ENCODE assay signal across 9 cellular contexts in genomic region chr11:90476442-90477007, GRCh38.
A peak's percentile ranks its signal among the peaks of the same experiment; 100 is the strongest.
DNase-seq lines count a peak whose midpoint lies in the region; ATAC-seq and TF ChIP-seq lines count a peak whose summit lies in the region.
"Had no signal": no experiment of that assay in that cellular context is flagged by ENCODE, and none has a peak within 500 bp of the region (broad histone marks: within the 10 kb centered on the region; RNA-seq: fewer than 3 reads in every experiment).

No MANE protein-coding gene starts in this region.

- POLR2A ChIA-PET in WTC11 (lab: Charles Lee) = no interaction called here

- H3K27ac ChIP-seq in testis = no peak overlapping the region

- H3K36me3 ChIP-seq in MG63 (no peaks in the 10 kb centered on the region), testis (ENCODE audit: low read depth, missing control alignments) (no peaks in the 10 kb centered on the region)

- H3K27me3 ChIP-seq in MG63 (no peaks in the 10 kb centered on the region), testis (no peaks in the 10 kb centered on the region)

- ATAC-seq in GM19351 (IDR thresholded peaks at IDR 0.05; ENCODE audit: unreplicated experiment) = peak; percentile 78
- peak; percentile 58 for ATAC-seq in WTC11

- 54 to 61% methylated on average over 2 of the region's 2 CpGs for WGBS in testis, 2 donors

- H3K9me3 Mint-ChIP-seq in WTC11 = no peaks in the 10 kb centered on the region
- H3K9me3 Mint-ChIP-seq: stimulated activated naive CD8-positive, alpha-beta T cell treated with anti-CD3 and anti-CD28 coated beads, Interleukin-15, Interleukin-2, amounts not matched to agents 100 ng/mL and 50 ng/mL, for 24 hours had no signal

- no peak overlapping the region for H3K4me3 ChIP-seq in MG63
- H3K4me3 ChIP-seq in testis = no peak overlapping the region

- no peaks in the 10 kb centered on the region for H3K4me1 ChIP-seq in testis

- CTCF ChIA-PET in WTC11 (lab: Charles Lee) = no interaction called here

- DNase-seq in DMS53 treated with DMSO at 0.1 percent for 48 hours (lab: John Stamatoyannopoulos, UW; ENCODE audit: unreplicated experiment) (peak; percentile 57), MG63 (peak; percentile 5), WTC11 (ENCODE audit: low spot score) (peak; percentile 50), iPS-NIHi11 (ENCODE audit: low spot score) (peak; percentile 13), testis (peak; percentile 62), AG08395 (ENCODE audit: low spot score) (no peak), occipital lobe (lab: John Stamatoyannopoulos, UW) (no peak)

- TF ChIP-seq CTCF in WTC11 (IDR thresholded peaks at IDR 0.05) (peak; percentile 38; the same call in 1 of the 2 replicates), testis (IDR thresholded peaks at IDR 0.05) (peak in 2 of 3 experiments; percentile 30 to 55)

- no peak for TF ChIP-seq POLR2A in testis (IDR thresholded peaks at IDR 0.05)

- intact Hi-C loops in testis (cut with DNase I; ENCODE audit: low total_unique reads) = no loop called here

- no peaks in the 10 kb centered on the region for H3K36me3 Mint-ChIP-seq in WTC11

- no peaks in the 10 kb centered on the region for H3K27me3 Mint-ChIP-seq in WTC11 (ENCODE audit: low read depth)
- H3K27me3 Mint-ChIP-seq: stimulated activated naive CD8-positive, alpha-beta T cell treated with anti-CD3 and anti-CD28 coated beads, Interleukin-15, Interleukin-2, amounts not matched to agents 100 ng/mL and 50 ng/mL, for 24 hours had no signal

- 0 out of 2 replicates have a peak, but pooled peaks cover 4% of the 10 kb centered on the region for H3K4me1 Mint-ChIP-seq in WTC11

- H3K4me3 Mint-ChIP-seq in WTC11 = no peak overlapping the region
- H3K4me3 Mint-ChIP-seq: stimulated activated naive CD8-positive, alpha-beta T cell treated with anti-CD3 and anti-CD28 coated beads, Interleukin-15, Interleukin-2, amounts not matched to agents 100 ng/mL and 50 ng/mL, for 24 hours had no signal

- no peak overlapping the region for H3K27ac Mint-ChIP-seq in WTC11
- H3K27ac Mint-ChIP-seq: stimulated activated naive CD8-positive, alpha-beta T cell treated with anti-CD3 and anti-CD28 coated beads, Interleukin-15, Interleukin-2, amounts not matched to agents 100 ng/mL and 50 ng/mL, for 24 hours had no signal

- H3K9me3 ChIP-seq in MG63 (no peaks in the 10 kb centered on the region), testis (no peaks in the 10 kb centered on the region)

TF ChIP-seq in WTC11, 78 proteins besides CTCF, POLR2A, EP300 and RAD21:
- no peak for TF ChIP-seq TCF7 (CRISPR knock-in tag; IDR thresholded peaks at IDR 0.05; ENCODE audit: low read depth)
- no peak for TF ChIP-seq HMGXB4 (CRISPR knock-in tag; IDR thresholded peaks at IDR 0.05)
- no peak for TF ChIP-seq TEAD1 (CRISPR knock-in tag; IDR thresholded peaks at IDR 0.05)
- no peak for TF ChIP-seq ATF1 (CRISPR knock-in tag; IDR thresholded peaks at IDR 0.05)
- TF ChIP-seq JAZF1 (CRISPR knock-in tag; IDR thresholded peaks at IDR 0.05) = no peak
- TF ChIP-seq NFYB (CRISPR knock-in tag; conservative IDR thresholded peaks at IDR 0.05; ENCODE audit: low read depth) = no peak
- TF ChIP-seq ZNF416 (CRISPR knock-in tag; IDR thresholded peaks at IDR 0.05) = no peak
- TF ChIP-seq CDX4 (CRISPR knock-in tag; IDR thresholded peaks at IDR 0.05; ENCODE audit: borderline replicate concordance) = no peak
- no peak for TF ChIP-seq CREB1 (CRISPR knock-in tag; IDR thresholded peaks at IDR 0.05)
- TF ChIP-seq ZBTB21 (CRISPR knock-in tag; IDR thresholded peaks at IDR 0.05; ENCODE audit: borderline replicate concordance) = no peak
- no peak for TF ChIP-seq TP53 (CRISPR knock-in tag; IDR thresholded peaks at IDR 0.05)
- no peak for TF ChIP-seq ZNF425 (CRISPR knock-in tag; conservative IDR thresholded peaks at IDR 0.05)
- TF ChIP-seq ZMAT4 (CRISPR knock-in tag; IDR thresholded peaks at IDR 0.05) = no peak

Comparison
In these comparisons a context has a peak if more than half of its experiments do, and no peak if none do; other contexts are left out.
1. DNase-seq: peak in DMS53 treated with DMSO at 0.1 percent for 48 hours (single experiment), MG63 (single experiment), WTC11 (single experiment), iPS-NIHi11 (single experiment) and testis (single experiment); none in AG08395 (single experiment) and occipital lobe (single experiment).